19 cellular contexts compared by ENCODE assay signal in genomic region chr4:109005523-109005922, GRCh38.
DNase-seq lines count a peak whose midpoint lies in the region; ATAC-seq, FAIRE-seq and TF ChIP-seq lines count a peak whose summit lies in the region.
"Had no signal": no experiment of that assay in that cellular context is flagged by ENCODE, and none has a peak within 500 bp of the region (broad histone marks: within the 10 kb centered on the region; RNA-seq: fewer than 3 reads in every experiment).

No MANE protein-coding gene starts in this region.

- H3K4me3 ChIP-seq in breast epithelium (no peak overlapping the region), pancreas (no peak overlapping the region), OCI-LY7 (ENCODE audit: low read depth, low read length, poor library complexity, severe bottlenecking) (no peak overlapping the region), osteoblast (ENCODE audit: insufficient read depth, low read length) (no peak overlapping the region)
- H3K4me3 ChIP-seq: body of pancreas had no signal

- peaks cover 16% of the 10 kb centered on the region for H3K4me1 Mint-ChIP-seq in MCF 10A (ENCODE audit: insufficient read depth, unreplicated experiment)
- H3K4me1 Mint-ChIP-seq: naive B cell; stimulated activated effector memory CD8-positive, alpha-beta T cell treated with anti-CD3 and anti-CD28 coated beads, Interleukin-12 subunit alpha, Interleukin-12 subunit beta, amount 100 ng/mL, for 72 hours had no signal

- no peaks in the 10 kb centered on the region for H3K4me1 ChIP-seq in breast epithelium
- no peaks in the 10 kb centered on the region for H3K4me1 ChIP-seq in pancreas
- no peaks in the 10 kb centered on the region for H3K4me1 ChIP-seq in OCI-LY7 (ENCODE audit: insufficient read depth, low read length, poor library complexity, severe bottlenecking)
- H3K4me1 ChIP-seq in osteoblast (ENCODE audit: insufficient read depth, low read length) = no peaks in the 10 kb centered on the region
- H3K4me1 ChIP-seq: body of pancreas had no signal

- no peak overlapping the region for H3K4me2 ChIP-seq in OCI-LY7 (ENCODE audit: low read length)
- H3K4me2 ChIP-seq in osteoblast (ENCODE audit: insufficient read depth, low read length) = no peak overlapping the region

- CTCF ChIA-PET in MCF 10A (lab: Yijun Ruan, JAX) = no interaction called here
- CTCF ChIA-PET in OCI-LY7 (lab: Charles Lee; ENCODE audit: unreplicated experiment) = interaction anchor here (0.6 kb wide), 1 partner anchor 1824 kb away, joined by 3 read pairs; no protein-coding TSS in a partner anchor

- H3K27me3 ChIP-seq in breast epithelium = no peaks in the 10 kb centered on the region
- no peaks in the 10 kb centered on the region for H3K27me3 ChIP-seq in pancreas
- no peaks in the 10 kb centered on the region for H3K27me3 ChIP-seq in osteoblast (ENCODE audit: insufficient read depth, low read length)
- H3K27me3 ChIP-seq: body of pancreas had no signal

- no peaks in the 10 kb centered on the region for H3K9me3 Mint-ChIP-seq in MCF 10A (ENCODE audit: unreplicated experiment)
- H3K9me3 Mint-ChIP-seq: effector memory CD8-positive, alpha-beta T cell had no signal

- BruUV-seq in MCF 10A (replicated peaks; lab: Mats Ljungman, UMichigan) (no TSS peak), OCI-LY7 (replicated peaks; lab: Mats Ljungman, UMichigan) (no TSS peak)

- DNase-seq in MCF 10A (ENCODE audit: unreplicated experiment) (peak; percentile 53), breast epithelium (ENCODE audit: low spot score in 2 of 2) (no peak), RPMI7951 (ENCODE audit: low read depth) (peak; percentile 1), fibroblast of peridontal ligament (ENCODE audit: extremely low read depth) (peak; percentile 34), stromal cell of bone marrow (ENCODE audit: low read depth) (peak; percentile 17), pancreas (no peak), OCI-LY7 (ENCODE audit: low spot score) (no peak), osteoblast (ENCODE audit: insufficient read length, low spot score, missing footprints) (no peak)
- DNase-seq: activated T-cell treated with anti-CD3 and anti-CD28 coated beads, Interleukin-2, amount 50 U/mL, for 48 hours; body of pancreas; effector memory CD8-positive, alpha-beta T cell; head of caudate nucleus; MM.1S; naive B cell; stimulated activated CD4-positive, alpha-beta T cell treated with anti-CD3 and anti-CD28 coated beads, Interleukin-4, amount 100 ng/mL, for 4 hours had no signal

- H2AFZ ChIP-seq in OCI-LY7 (ENCODE audit: low read length) = no peak overlapping the region
- no peak overlapping the region for H2AFZ ChIP-seq in osteoblast (ENCODE audit: low read length)

- no peaks in the 10 kb centered on the region for H3K36me3 ChIP-seq in breast epithelium
- no peaks in the 10 kb centered on the region for H3K36me3 ChIP-seq in pancreas
- no peaks in the 10 kb centered on the region for H3K36me3 ChIP-seq in OCI-LY7 (ENCODE audit: insufficient read depth, low read length)
- no peaks in the 10 kb centered on the region for H3K36me3 ChIP-seq in osteoblast (ENCODE audit: insufficient read depth, low read length)

- H3K79me2 ChIP-seq in OCI-LY7 (ENCODE audit: insufficient read depth, low read depth, low read length) (no peaks in the 10 kb centered on the region), osteoblast (ENCODE audit: insufficient read depth, low read length) (no peaks in the 10 kb centered on the region)

- H3K9me3 ChIP-seq in breast epithelium (no peaks in the 10 kb centered on the region), pancreas (no peaks in the 10 kb centered on the region), OCI-LY7 (ENCODE audit: low read length) (no peaks in the 10 kb centered on the region), osteoblast (ENCODE audit: low read depth, low read length) (no peaks in the 10 kb centered on the region)
- H3K9me3 ChIP-seq: body of pancreas had no signal

- no peak overlapping the region for H3K27ac ChIP-seq in breast epithelium
- no peak overlapping the region for H3K27ac ChIP-seq in pancreas
- no peak overlapping the region for H3K27ac ChIP-seq in OCI-LY7 (ENCODE audit: low read depth, low read length, poor library complexity, severe bottlenecking)
- H3K27ac ChIP-seq in osteoblast (ENCODE audit: low read depth, low read length) = no peak overlapping the region
- H3K27ac ChIP-seq: body of pancreas had no signal

- ATAC-seq in pancreas = no peak
- ATAC-seq: activated CD4-positive, CD25-positive, alpha-beta regulatory T cell treated with anti-CD3 and anti-CD28 coated beads, Interleukin-2, amount 50 U/mL, for 24 hours; body of pancreas; effector memory CD8-positive, alpha-beta T cell; HCT116; SK-N-SH treated with all-trans-retinoic acid at 6 μM for 48 hours; stimulated activated effector memory CD8-positive, alpha-beta T cell treated with anti-CD3 and anti-CD28 coated beads, Interleukin-12 subunit alpha, Interleukin-12 subunit beta, amount 100 ng/mL, for 72 hours had no signal

- intact Hi-C loops in MCF 10A (cut with micrococcal nuclease) (no loop called here), breast epithelium (cut with DNase I; ENCODE audit: low total_unique reads) (no loop called here), pancreas (cut with DNase I) (no loop called here), OCI-LY7 (cut with micrococcal nuclease; ENCODE audit: unreplicated experiment) (no loop called here)

- no peak overlapping the region for H3K4me3 Mint-ChIP-seq in MCF 10A (ENCODE audit: unreplicated experiment)
- H3K4me3 Mint-ChIP-seq: effector memory CD8-positive, alpha-beta T cell; naive B cell; stimulated activated effector memory CD8-positive, alpha-beta T cell treated with anti-CD3 and anti-CD28 coated beads, Interleukin-12 subunit alpha, Interleukin-12 subunit beta, amount 100 ng/mL, for 72 hours had no signal

- TF ChIP-seq POLR2A in breast epithelium (IDR thresholded peaks at IDR 0.05) = no peak

- H3K36me3 Mint-ChIP-seq in MCF 10A (ENCODE audit: insufficient read depth, unreplicated experiment) = no peaks in the 10 kb centered on the region
- H3K36me3 Mint-ChIP-seq: naive B cell; stimulated activated effector memory CD8-positive, alpha-beta T cell treated with anti-CD3 and anti-CD28 coated beads, Interleukin-12 subunit alpha, Interleukin-12 subunit beta, amount 100 ng/mL, for 72 hours had no signal

- TF ChIP-seq CTCF in MCF 10A (IDR thresholded peaks at IDR 0.05; ENCODE audit: unreplicated experiment) (no peak), breast epithelium (IDR thresholded peaks at IDR 0.05) (no peak), pancreas (IDR thresholded peaks at IDR 0.05) (no peak), OCI-LY7 (conservative IDR thresholded peaks at IDR 0.05; ENCODE audit: low read length) (no peak), osteoblast (IDR thresholded peaks at IDR 0.05; ENCODE audit: extremely low read depth, low read depth, low read length) (no peak)

- peak overlapping the region; percentile 1 for H3K27ac Mint-ChIP-seq in MCF 10A (ENCODE audit: low read depth, unreplicated experiment)
- H3K27ac Mint-ChIP-seq: effector memory CD8-positive, alpha-beta T cell; naive B cell; stimulated activated effector memory CD8-positive, alpha-beta T cell treated with anti-CD3 and anti-CD28 coated beads, Interleukin-12 subunit alpha, Interleukin-12 subunit beta, amount 100 ng/mL, for 72 hours had no signal

- WGBS in pancreas, 2 donors = 75 to 91% methylated on average over 1 of the region's 1 CpG

- no peak for FAIRE-seq in pancreas (lab: Jason Lieb, UNC)

- no peaks in the 10 kb centered on the region for H3K9me2 ChIP-seq in OCI-LY7 (ENCODE audit: insufficient read depth, low read length)

- POLR2A ChIA-PET in MCF 10A (lab: Yijun Ruan, JAX) (interaction anchor here (0.5 kb wide), 1 partner anchor 24 kb away, joined by 3 read pairs; no protein-coding TSS in a partner anchor), OCI-LY7 (lab: Charles Lee) (interaction anchor here (0.6 to 1.0 kb wide), 4 partner anchors 15 to 240 kb away, joined by 3 read pairs; no protein-coding TSS in a partner anchor)

- H4K20me1 ChIP-seq in OCI-LY7 (ENCODE audit: insufficient read depth, low read length) (no peaks in the 10 kb centered on the region), osteoblast (ENCODE audit: insufficient read depth, low read length) (no peaks in the 10 kb centered on the region)

- H3K27me3 Mint-ChIP-seq in MCF 10A (ENCODE audit: insufficient read depth, unreplicated experiment) = no peaks in the 10 kb centered on the region
- H3K27me3 Mint-ChIP-seq: effector memory CD8-positive, alpha-beta T cell had no signal

Comparison
In these comparisons a context has a peak if more than half of its experiments do, and no peak if none do; other contexts are left out.
1. DNase-seq: peak in MCF 10A (single experiment), RPMI7951 (single experiment), fibroblast of peridontal ligament (single experiment) and stromal cell of bone marrow (single experiment); none in breast epithelium (0 of 2), pancreas (0 of 6), OCI-LY7 (single experiment) and osteoblast (single experiment).